Comparison of ENCODE assay signal across 8 cellular contexts in genomic region chr2:31812051-31812798, GRCh38.
DNase-seq lines count a peak whose midpoint lies in the region; ATAC-seq and TF ChIP-seq lines count a peak whose summit lies in the region.

No MANE protein-coding gene starts in this region.

- intact Hi-C loops in sigmoid colon (cut with DNase I) (no loop called here), uterus (cut with DNase I; ENCODE audit: low total_unique reads) (no loop called here)

- no peaks in the 10 kb centered on the region for H3K27me3 ChIP-seq in sigmoid colon
- H3K27me3 ChIP-seq in uterus, result no peaks in the 10 kb centered on the region

- peak overlapping the region; percentile 56 for H3K27ac Mint-ChIP-seq in T-helper 1 cell treated with Interleukin-12 subunit alpha and Interleukin-12 subunit beta and Interleukin-4 antibody, amounts not matched to agents 30 μg/mL and 1 μg/mL, for 36 hours

- no peaks in the 10 kb centered on the region for H3K36me3 Mint-ChIP-seq in T-helper 1 cell treated with Interleukin-12 subunit alpha and Interleukin-12 subunit beta and Interleukin-4 antibody, amounts not matched to agents 30 μg/mL and 1 μg/mL, for 36 hours (ENCODE audit: low read depth)

- H3K9me3 Mint-ChIP-seq in T-helper 1 cell treated with Interleukin-12 subunit alpha and Interleukin-12 subunit beta and Interleukin-4 antibody, amounts not matched to agents 30 μg/mL and 1 μg/mL, for 36 hours, result no peaks in the 10 kb centered on the region

- 46 to 73% methylated on average over 2 of the region's 2 CpGs for WGBS in sigmoid colon, 2 donors

- TF ChIP-seq EP300 in sigmoid colon (IDR thresholded peaks at IDR 0.05), result no peak

- TF ChIP-seq CTCF in sigmoid colon (IDR thresholded peaks at IDR 0.05) (no peak), uterus (IDR thresholded peaks at IDR 0.05) (no peak)

- H3K9me3 ChIP-seq in sigmoid colon (no peaks in the 10 kb centered on the region), uterus (no peaks in the 10 kb centered on the region)

- peaks cover 18% of the 10 kb centered on the region for H3K4me1 Mint-ChIP-seq in T-helper 1 cell treated with Interleukin-12 subunit alpha and Interleukin-12 subunit beta and Interleukin-4 antibody, amounts not matched to agents 30 μg/mL and 1 μg/mL, for 36 hours (ENCODE audit: low read depth)

- H3K27ac ChIP-seq in sigmoid colon (no peak overlapping the region), uterus (no peak overlapping the region)

- H3K36me3 ChIP-seq in sigmoid colon, result no peaks in the 10 kb centered on the region
- H3K36me3 ChIP-seq in uterus, result no peaks in the 10 kb centered on the region

- TF ChIP-seq POLR2A in sigmoid colon (IDR thresholded peaks at IDR 0.05), result no peak
- TF ChIP-seq POLR2A in uterus (IDR thresholded peaks at IDR 0.05), result no peak

- peak; percentile 97 for ATAC-seq in GM19372 (IDR thresholded peaks at IDR 0.05; ENCODE audit: low read depth, unreplicated experiment)
- ATAC-seq in HG03280 (IDR thresholded peaks at IDR 0.05; ENCODE audit: unreplicated experiment), result peak; percentile 99

- H3K4me1 ChIP-seq in sigmoid colon, result no peaks in the 10 kb centered on the region
- H3K4me1 ChIP-seq in uterus, result no peaks in the 10 kb centered on the region

- DNase-seq in DMS53 (lab: John Stamatoyannopoulos, UW) (peak; percentile 62), kidney tubule cell (ENCODE audit: low spot score) (peak; percentile 33), sigmoid colon (no peak), NCI-H748 (lab: John Stamatoyannopoulos, UW; ENCODE audit: unreplicated experiment) (no peak), uterus (no peak)

- H3K4me3 ChIP-seq in sigmoid colon (no peak overlapping the region), uterus (no peak overlapping the region)

- H3K27me3 Mint-ChIP-seq in T-helper 1 cell treated with Interleukin-12 subunit alpha and Interleukin-12 subunit beta and Interleukin-4 antibody, amounts not matched to agents 30 μg/mL and 1 μg/mL, for 36 hours (ENCODE audit: low read depth), result no peaks in the 10 kb centered on the region

- H3K4me3 Mint-ChIP-seq in T-helper 1 cell treated with Interleukin-12 subunit alpha and Interleukin-12 subunit beta and Interleukin-4 antibody, amounts not matched to agents 30 μg/mL and 1 μg/mL, for 36 hours, result peak overlapping the region; percentile 9

Comparison
In these comparisons a context has a peak if more than half of its experiments do, and no peak if none do; other contexts are left out.
1. DNase-seq: peak in DMS53 (single experiment) and kidney tubule cell (single experiment); none in sigmoid colon (single experiment), NCI-H748 (single experiment) and uterus (0 of 2).